10 cellular contexts compared by ENCODE assay signal in the genomic region with DNA sequence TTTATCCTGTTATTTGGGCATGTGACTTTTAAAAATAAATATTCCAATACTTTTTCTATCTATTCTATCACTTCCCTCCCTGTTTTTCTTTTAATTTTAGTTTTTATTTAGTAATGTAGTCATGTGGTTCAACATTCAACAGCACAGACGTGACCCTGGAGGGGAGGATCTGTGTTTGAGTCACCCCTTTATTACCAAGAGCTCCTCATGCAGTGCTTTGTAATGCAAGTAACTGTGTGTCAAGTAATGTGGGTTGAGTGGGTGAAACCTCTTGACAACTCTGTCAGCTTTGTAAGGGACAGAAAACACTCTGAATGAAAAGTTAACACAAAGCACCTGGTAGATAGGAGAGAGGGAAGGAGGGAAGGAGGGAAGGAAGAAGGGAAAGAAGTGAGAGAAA.
A peak's percentile ranks its signal among the peaks of the same experiment; 100 is the strongest.
DNase-seq lines count a peak whose midpoint lies in the region; ATAC-seq and TF ChIP-seq lines count a peak whose summit lies in the region.
"Had no signal": no experiment of that assay in that cellular context is flagged by ENCODE, and none has a peak within 500 bp of the region (broad histone marks: within the 10 kb centered on the region; RNA-seq: fewer than 3 reads in every experiment).

No MANE protein-coding gene starts in this region.

- ATAC-seq in GM18909 (IDR thresholded peaks at IDR 0.05; ENCODE audit: poor library complexity, unreplicated experiment) (peak; percentile 44), HG03439 (IDR thresholded peaks at IDR 0.05; ENCODE audit: unreplicated experiment) (peak; percentile 44)
- ATAC-seq: Right ventricle myocardium inferior had no signal

- no peak for TF ChIP-seq CTCF in choroid plexus epithelial cell (conservative IDR thresholded peaks at IDR 0.05; ENCODE audit: low read depth, low read length)

- H3K4me3 ChIP-seq in choroid plexus epithelial cell (ENCODE audit: low read depth, low read length) = no peak overlapping the region
- H3K4me3 ChIP-seq: spleen had no signal

- DNase-seq in AG08395 (ENCODE audit: low spot score) = peak; percentile 38
- peak; percentile 75 for DNase-seq in choroid plexus epithelial cell (ENCODE audit: low read depth)
- no peak for DNase-seq in cerebellum (ENCODE audit: low spot score)
- DNase-seq in Ammon's horn (ENCODE audit: low spot score) = no peak
- DNase-seq in RPMI8226 = no peak
- DNase-seq in MV-4-11 (lab: John Stamatoyannopoulos, UW) = no peak
- DNase-seq: spleen had no signal

Comparison
In these comparisons a context has a peak if more than half of its experiments do, and no peak if none do; other contexts are left out.
1. DNase-seq: peak in AG08395 (single experiment) and choroid plexus epithelial cell (single experiment); none in cerebellum (single experiment), Ammon's horn (single experiment), RPMI8226 (single experiment) and MV-4-11 (single experiment).